ENCODE assay signal across 1 cellular context in genomic region chr12:54596526-54596946, GRCh38.
TF ChIP-seq lines count a peak whose summit lies in the region.

No MANE protein-coding gene starts in this region.

TF ChIP-seq in HepG2, 621 proteins besides CTCF, POLR2A, EP300 and RAD21 (continued from another document):
- TF ChIP-seq, protein P1, sequence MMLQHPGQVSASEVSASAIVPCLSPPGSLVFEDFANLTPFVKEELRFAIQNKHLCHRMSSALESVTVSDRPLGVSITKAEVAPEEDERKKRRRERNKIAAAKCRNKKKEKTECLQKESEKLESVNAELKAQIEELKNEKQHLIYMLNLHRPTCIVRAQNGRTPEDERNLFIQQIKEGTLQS (CRISPR knock-in tag; IDR thresholded peaks at IDR 0.05) = no peak
- TF ChIP-seq SRF (IDR thresholded peaks at IDR 0.05; ENCODE audit: low read depth, low read length) (no peak), MBNL3 (CRISPR knock-in tag; conservative IDR thresholded peaks at IDR 0.05) (no peak), SALL2 (CRISPR knock-in tag; IDR thresholded peaks at IDR 0.05) (no peak), MAFF (IDR thresholded peaks at IDR 0.05; ENCODE audit: low read depth, low read length) (no peak), MTA1 (CRISPR knock-in tag; IDR thresholded peaks at IDR 0.05; ENCODE audit: borderline replicate concordance) (no peak), ZNF670 (CRISPR knock-in tag; IDR thresholded peaks at IDR 0.05; ENCODE audit: borderline replicate concordance) (0 out of 2 replicates have a peak, but pooled peaks have one; percentile 30), ZNF597 (CRISPR knock-in tag; IDR thresholded peaks at IDR 0.05) (no peak), ZFP90 (CRISPR knock-in tag; IDR thresholded peaks at IDR 0.05; ENCODE audit: borderline replicate concordance) (no peak)
- TF ChIP-seq, protein P2, sequence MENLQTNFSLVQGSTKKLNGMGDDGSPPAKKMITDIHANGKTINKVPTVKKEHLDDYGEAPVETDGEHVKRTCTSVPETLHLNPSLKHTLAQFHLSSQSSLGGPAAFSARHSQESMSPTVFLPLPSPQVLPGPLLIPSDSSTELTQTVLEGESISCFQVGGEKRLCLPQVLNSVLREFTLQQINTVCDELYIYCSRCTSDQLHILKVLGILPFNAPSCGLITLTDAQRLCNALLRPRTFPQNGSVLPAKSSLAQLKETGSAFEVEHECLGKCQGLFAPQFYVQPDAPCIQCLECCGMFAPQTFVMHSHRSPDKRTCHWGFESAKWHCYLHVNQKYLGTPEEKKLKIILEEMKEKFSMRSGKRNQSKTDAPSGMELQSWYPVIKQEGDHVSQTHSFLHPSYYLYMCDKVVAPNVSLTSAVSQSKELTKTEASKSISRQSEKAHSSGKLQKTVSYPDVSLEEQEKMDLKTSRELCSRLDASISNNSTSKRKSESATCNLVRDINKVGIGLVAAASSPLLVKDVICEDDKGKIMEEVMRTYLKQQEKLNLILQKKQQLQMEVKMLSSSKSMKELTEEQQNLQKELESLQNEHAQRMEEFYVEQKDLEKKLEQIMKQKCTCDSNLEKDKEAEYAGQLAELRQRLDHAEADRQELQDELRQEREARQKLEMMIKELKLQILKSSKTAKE (CRISPR knock-in tag; IDR thresholded peaks at IDR 0.05; ENCODE audit: borderline replicate concordance) = no peak
- TF ChIP-seq, protein P3, sequence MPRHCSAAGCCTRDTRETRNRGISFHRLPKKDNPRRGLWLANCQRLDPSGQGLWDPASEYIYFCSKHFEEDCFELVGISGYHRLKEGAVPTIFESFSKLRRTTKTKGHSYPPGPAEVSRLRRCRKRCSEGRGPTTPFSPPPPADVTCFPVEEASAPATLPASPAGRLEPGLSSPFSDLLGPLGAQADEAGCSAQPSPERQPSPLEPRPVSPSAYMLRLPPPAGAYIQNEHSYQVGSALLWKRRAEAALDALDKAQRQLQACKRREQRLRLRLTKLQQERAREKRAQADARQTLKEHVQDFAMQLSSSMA (CRISPR knock-in tag; IDR thresholded peaks at IDR 0.05) = no peak
